Comparison of ENCODE assay signal across 8 cellular contexts in genomic region chr1:108570128-108570527, GRCh38. TPM values are rescaled to one million over a fixed set of nuclear protein-coding genes. Genes with fewer than 3 reads are reported as not detected.
A peak's percentile ranks its signal among the peaks of the same experiment; 100 is the strongest.
DNase-seq lines count a peak whose midpoint lies in the region; ATAC-seq lines count a peak whose summit lies in the region.

No MANE protein-coding gene starts in this region.

- no peak overlapping the region for H3K4me3 ChIP-seq in right cardiac atrium (ENCODE audit: low read length)

- peaks cover 0 to 6% of the 10 kb centered on the region in 2 donors for H3K36me3 Mint-ChIP-seq in activated T-cell treated with anti-CD3 and anti-CD28 coated beads, Interleukin-2, amount 50 U/mL, for 72 hours (ENCODE audit: insufficient read depth in 2 of 2)
- H3K36me3 Mint-ChIP-seq in activated T-cell treated with anti-CD3 and anti-CD28 coated beads, Interleukin-2, amount 50 U/mL, for 24 hours (ENCODE audit: low read depth), result peaks cover 3% of the 10 kb centered on the region
- no peaks in the 10 kb centered on the region for H3K36me3 Mint-ChIP-seq in T-helper 17 cell (ENCODE audit: low read depth)

- no peak overlapping the region for H3K27ac Mint-ChIP-seq in activated T-cell treated with anti-CD3 and anti-CD28 coated beads, Interleukin-2, amount 50 U/mL, for 72 hours
- H3K27ac Mint-ChIP-seq in activated T-cell treated with anti-CD3 and anti-CD28 coated beads, Interleukin-2, amount 50 U/mL, for 24 hours, result no peak overlapping the region
- H3K27ac Mint-ChIP-seq in T-helper 17 cell, result no peak overlapping the region

- H3K27ac ChIP-seq in right cardiac atrium (ENCODE audit: low read length), result no peak overlapping the region

- H3K27me3 ChIP-seq in right cardiac atrium (ENCODE audit: control insufficient read depth, insufficient read depth), result no peaks in the 10 kb centered on the region

- peak; percentile 27 for DNase-seq in activated T-cell treated with anti-CD3 and anti-CD28 coated beads, Interleukin-2, amount 50 U/mL, for 72 hours
- DNase-seq in activated T-cell treated with anti-CD3 and anti-CD28 coated beads, Interleukin-2, amount 50 U/mL, for 24 hours, result no peak
- DNase-seq in HT1080 (ENCODE audit: low read depth), result peak; percentile 48
- DNase-seq in T-helper 17 cell, result no peak
- no peak for DNase-seq in right cardiac atrium
- no peak for DNase-seq in NCI-H2029 (lab: John Stamatoyannopoulos, UW)
- no peak for DNase-seq in DMS79 treated with DMSO at 0.1 percent for 48 hours (lab: John Stamatoyannopoulos, UW)

- H3K4me1 ChIP-seq in right cardiac atrium (ENCODE audit: control insufficient read depth, insufficient read depth, low read length), result no peaks in the 10 kb centered on the region

- no peaks in the 10 kb centered on the region for H3K9me3 ChIP-seq in T-helper 17 cell (ENCODE audit: control insufficient read depth, low read length, poor library complexity, severe bottlenecking)
- no peaks in the 10 kb centered on the region for H3K9me3 ChIP-seq in right cardiac atrium (ENCODE audit: control insufficient read depth, low read length)

- H3K9me3 Mint-ChIP-seq in activated T-cell treated with anti-CD3 and anti-CD28 coated beads, Interleukin-2, amount 50 U/mL, for 72 hours, result peaks cover 0 to 2% of the 10 kb centered on the region in 2 donors
- H3K9me3 Mint-ChIP-seq in activated T-cell treated with anti-CD3 and anti-CD28 coated beads, Interleukin-2, amount 50 U/mL, for 24 hours, result no peaks in the 10 kb centered on the region

- intact Hi-C loops in right cardiac atrium (cut with DNase I), result no loop called here

- H3K27me3 Mint-ChIP-seq in activated T-cell treated with anti-CD3 and anti-CD28 coated beads, Interleukin-2, amount 50 U/mL, for 72 hours (ENCODE audit: low read depth), result no peaks in the 10 kb centered on the region
- no peaks in the 10 kb centered on the region for H3K27me3 Mint-ChIP-seq in activated T-cell treated with anti-CD3 and anti-CD28 coated beads, Interleukin-2, amount 50 U/mL, for 24 hours
- no peaks in the 10 kb centered on the region for H3K27me3 Mint-ChIP-seq in T-helper 17 cell

- H3K4me3 Mint-ChIP-seq in activated T-cell treated with anti-CD3 and anti-CD28 coated beads, Interleukin-2, amount 50 U/mL, for 72 hours, result no peak overlapping the region
- H3K4me3 Mint-ChIP-seq in activated T-cell treated with anti-CD3 and anti-CD28 coated beads, Interleukin-2, amount 50 U/mL, for 24 hours, result no peak overlapping the region
- no peak overlapping the region for H3K4me3 Mint-ChIP-seq in T-helper 17 cell

- H3K4me1 Mint-ChIP-seq in activated T-cell treated with anti-CD3 and anti-CD28 coated beads, Interleukin-2, amount 50 U/mL, for 72 hours (ENCODE audit: low read depth), result peaks cover under 1% of the 10 kb centered on the region
- H3K4me1 Mint-ChIP-seq in activated T-cell treated with anti-CD3 and anti-CD28 coated beads, Interleukin-2, amount 50 U/mL, for 24 hours (ENCODE audit: low read depth), result peaks cover 11% of the 10 kb centered on the region
- peaks cover 7% of the 10 kb centered on the region for H3K4me1 Mint-ChIP-seq in T-helper 17 cell

- ATAC-seq in activated T-cell treated with anti-CD3 and anti-CD28 coated beads, Interleukin-2, amount 50 U/mL, for 72 hours (replicated peaks in 1 of 2), result peak; percentile 99
- ATAC-seq in GM21786 (IDR thresholded peaks at IDR 0.05; ENCODE audit: unreplicated experiment) (peak; percentile 99), T-helper 17 cell (peak; percentile 99), right cardiac atrium (peak; percentile 71 to 72)

RNA-seq across cellular contexts. Expression of gene EEIG2, which starts 10.2 kb away (rescaled TPM):
- 1 to 10 TPM; 8.9 to 9.9 TPM for total RNA-seq in activated T-cell treated with anti-CD3 and anti-CD28 coated beads, Interleukin-2, amount 50 U/mL, for 72 hours
- 7.6 and 7.8 TPM in 2 replicates for total RNA-seq in HT1080 (2014; rRNA removed; shearing (Covaris generic))
- 6.8 and 8.1 TPM in 2 replicates for polyA plus RNA-seq in HT1080 (2015; cell fraction: cytosol; rRNA removed)
- 4.4 and 4.6 TPM in 2 replicates for polyA plus RNA-seq in HT1080 (2015; cell fraction: nucleus; rRNA removed)
- 10 to 100 TPM; 11.4 to 11.7 TPM for total RNA-seq in T-helper 17 cell
- total RNA-seq in right cardiac atrium, result 1 to 10 TPM; 5.0 to 9.8 (median 7.2) TPM
- 2.1 TPM for polyA plus RNA-seq in right cardiac atrium

Comparison
In these comparisons a context has a peak if more than half of its experiments do, and no peak if none do; other contexts are left out.
1. DNase-seq: peak in activated T-cell treated with anti-CD3 and anti-CD28 coated beads, Interleukin-2, amount 50 U/mL, for 72 hours (2 of 2) and HT1080 (single experiment); none in activated T-cell treated with anti-CD3 and anti-CD28 coated beads, Interleukin-2, amount 50 U/mL, for 24 hours (single experiment), T-helper 17 cell (0 of 3), right cardiac atrium (0 of 3), NCI-H2029 (single experiment) and DMS79 treated with DMSO at 0.1 percent for 48 hours (single experiment).
2. Peak in every context shown above with its lines, with median percentiles within 50 percentile points of each other: ATAC-seq.